ENCODE assay signal across 23 cellular contexts in the genomic region with DNA sequence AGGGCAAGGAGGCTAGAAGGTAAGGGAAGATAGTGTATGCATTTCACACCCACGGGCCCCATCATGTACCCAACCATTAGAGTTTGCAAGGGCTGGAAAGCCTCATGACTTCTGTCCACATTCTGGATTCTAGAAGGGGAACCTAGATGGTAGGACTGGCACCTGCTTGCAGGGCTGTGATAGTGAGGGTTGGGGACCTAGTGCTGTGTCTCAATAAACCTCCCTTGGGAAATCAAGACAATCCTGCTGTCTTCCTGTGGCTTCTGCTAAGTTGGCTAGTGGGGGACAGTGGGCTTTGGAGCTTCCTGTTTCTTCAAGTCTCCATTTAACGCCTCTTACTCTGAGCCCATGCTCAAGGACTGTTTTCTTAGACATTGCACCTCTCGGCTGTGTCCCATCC. TPM values are rescaled to one million over a fixed set of nuclear protein-coding genes. Genes with fewer than 3 reads are reported as not detected.
DNase-seq lines count a peak whose midpoint lies in the region; ATAC-seq and TF ChIP-seq lines count a peak whose summit lies in the region.
"Had no signal": no experiment of that assay in that cellular context is flagged by ENCODE, and none has a peak within 500 bp of the region (broad histone marks: within the 10 kb centered on the region; RNA-seq: fewer than 3 reads in every experiment).

No MANE protein-coding gene starts in this region.

- peak overlapping the region in 6 of 10 experiments; percentile 0 to 50 (median 22); a peak in 6 of 20 replicates for H3K4me3 ChIP-seq in BLaER1 treated with 17β-estradiol and CSF1 and Interleukin-3, amounts not matched to agents 10 nM and 100 nM
- H3K4me3 ChIP-seq in gastrocnemius medialis = no peak overlapping the region
- H3K4me3 ChIP-seq in WERI-Rb-1 (ENCODE audit: low read depth, low read length) = no peak overlapping the region
- H3K4me3 ChIP-seq: GM12878, mucosa of descending colon, SJSA1 had no signal

- H3K9me3 Mint-ChIP-seq in endothelial cell (ENCODE audit: unreplicated experiment) = no peaks in the 10 kb centered on the region
- no peaks in the 10 kb centered on the region for H3K9me3 Mint-ChIP-seq in activated CD8-positive, alpha-beta T cell treated with anti-CD3 and anti-CD28 coated beads, Interleukin-2, amount 10 ng/mL, durations not matched to agents 7 days and 5 days (ENCODE audit: insufficient read depth)
- H3K9me3 Mint-ChIP-seq: activated CD8-positive, alpha-beta T cell treated with anti-CD3 and anti-CD28 coated beads for 36 hours; activated T-cell treated with anti-CD3 and anti-CD28 coated beads, Interleukin-2, amount 50 U/mL, for 24 hours; CD8-positive, alpha-beta T cell; neural crest cell; T-helper 2 cell treated with Interferon-gamma antibody and Interleukin-4, amounts not matched to agents 5 μg/mL and 100 μg/mL, for 36 hours had no signal

- H3K4me1 Mint-ChIP-seq in endothelial cell (ENCODE audit: unreplicated experiment) = peaks cover 58% of the 10 kb centered on the region
- H3K4me1 Mint-ChIP-seq in activated CD8-positive, alpha-beta T cell treated with anti-CD3 and anti-CD28 coated beads, Interleukin-2, amount 10 ng/mL, durations not matched to agents 7 days and 5 days (ENCODE audit: low read depth) = no peaks in the 10 kb centered on the region

- no peak for TF ChIP-seq POLR2A in gastrocnemius medialis (IDR thresholded peaks at IDR 0.05)

- TF ChIP-seq CTCF in endothelial cell (IDR thresholded peaks at IDR 0.05; ENCODE audit: unreplicated experiment) (no peak), gastrocnemius medialis (IDR thresholded peaks at IDR 0.05 in 4 of 5, conservative IDR thresholded peaks at IDR 0.05 in 1 of 5) (no peak), WERI-Rb-1 (IDR thresholded peaks at IDR 0.05; ENCODE audit: low read depth, low read length) (no peak)

- peak; percentile 72 for DNase-seq in MV-4-11 (lab: John Stamatoyannopoulos, UW)
- no peak for DNase-seq in endothelial cell (ENCODE audit: low spot score)
- DNase-seq in gastrocnemius medialis = no peak
- DNase-seq in T-helper 1 cell = no peak
- DNase-seq in WERI-Rb-1 = no peak
- DNase-seq in activated CD8-positive, alpha-beta T cell treated with anti-CD3 and anti-CD28 coated beads, Interleukin-2, amount 10 ng/mL, durations not matched to agents 7 days and 5 days = no peak
- DNase-seq: activated CD8-positive, alpha-beta T cell treated with anti-CD3 and anti-CD28 coated beads for 36 hours; activated naive CD4-positive, alpha-beta T cell treated with Interleukin-2 at 50 U/mL for 16 hours; activated T-cell treated with anti-CD3 and anti-CD28 coated beads, Interleukin-2, amount 50 U/mL, for 24 hours; CD8-positive, alpha-beta T cell; IMR-90; left colon; NCI-H1694 treated with DMSO at 0.1 percent for 48 hours; NCI-H748 treated with DMSO at 0.1 percent for 48 hours; stimulated activated CD4-positive, alpha-beta T cell treated with anti-CD3 and anti-CD28 coated beads, Interleukin-12 subunit alpha, Interleukin-12 subunit beta, amount 100 ng/mL, for 4 hours had no signal

- H3K9me3 ChIP-seq in BLaER1 treated with 17β-estradiol and CSF1 and Interleukin-3, amounts not matched to agents 10 nM and 100 nM (replicated peaks in 1 of 11) = no peaks in the 10 kb centered on the region
- H3K9me3 ChIP-seq in gastrocnemius medialis = no peaks in the 10 kb centered on the region
- H3K9me3 ChIP-seq in WERI-Rb-1 (ENCODE audit: severe bottlenecking) = no peaks in the 10 kb centered on the region
- H3K9me3 ChIP-seq: mucosa of descending colon, SJSA1 had no signal

- peak overlapping the region; percentile 72 for H3K27ac Mint-ChIP-seq in endothelial cell (ENCODE audit: unreplicated experiment)
- H3K27ac Mint-ChIP-seq in activated CD8-positive, alpha-beta T cell treated with anti-CD3 and anti-CD28 coated beads, Interleukin-2, amount 10 ng/mL, durations not matched to agents 7 days and 5 days = no peak overlapping the region
- H3K27ac Mint-ChIP-seq: activated CD8-positive, alpha-beta T cell treated with anti-CD3 and anti-CD28 coated beads for 36 hours; activated T-cell treated with anti-CD3 and anti-CD28 coated beads, Interleukin-2, amount 50 U/mL, for 24 hours; CD8-positive, alpha-beta T cell; T-helper 2 cell treated with Interferon-gamma antibody and Interleukin-4, amounts not matched to agents 5 μg/mL and 100 μg/mL, for 36 hours had no signal

- no peaks in the 10 kb centered on the region for H4K20me1 ChIP-seq in BLaER1 treated with 17β-estradiol and CSF1 and Interleukin-3, amounts not matched to agents 10 nM and 100 nM

- intact Hi-C loops in gastrocnemius medialis (cut with DNase I; ENCODE audit: low total_unique reads) = no loop called here

- in situ Hi-C loops in gastrocnemius medialis (cut with MboI; ENCODE audit: low sequenced_read_pairs in 4 of 4) = loop anchor here in 2 of 4 donors (10.0 kb wide), 1 partner anchor 58 kb away; no protein-coding TSS in a partner anchor

- ATAC-seq in gastrocnemius medialis (no peak), HG03175 (IDR thresholded peaks at IDR 0.05; ENCODE audit: unreplicated experiment) (no peak)
- no peak for ATAC-seq in activated CD8-positive, alpha-beta T cell treated with anti-CD3 and anti-CD28 coated beads, Interleukin-2, amount 10 ng/mL, durations not matched to agents 7 days and 5 days
- ATAC-seq: activated CD8-positive, alpha-beta T cell treated with anti-CD3 and anti-CD28 coated beads for 36 hours; CD8-positive, alpha-beta T cell; esophagus mucosa; GM12878; left colon; mucosa of descending colon had no signal

- H3K9ac ChIP-seq in BLaER1 treated with 17β-estradiol and CSF1 and Interleukin-3, amounts not matched to agents 10 nM and 100 nM = peak overlapping the region in 8 of 11 experiments; percentile 54 to 77 (median 70); a peak in 15 of 22 replicates

- POLR2A ChIA-PET in activated CD8-positive, alpha-beta T cell treated with anti-CD3 and anti-CD28 coated beads, Interleukin-2, amount 10 ng/mL, durations not matched to agents 7 days and 5 days (lab: Charles Lee) = no interaction called here

- peak overlapping the region; percentile 62 to 98 (median 89) for H3K4me2 ChIP-seq in BLaER1 treated with 17β-estradiol and CSF1 and Interleukin-3, amounts not matched to agents 10 nM and 100 nM

- H3K27me3 Mint-ChIP-seq in endothelial cell (ENCODE audit: unreplicated experiment) = peaks cover 8% of the 10 kb centered on the region
- H3K27me3 Mint-ChIP-seq in activated CD8-positive, alpha-beta T cell treated with anti-CD3 and anti-CD28 coated beads, Interleukin-2, amount 10 ng/mL, durations not matched to agents 7 days and 5 days (ENCODE audit: low read depth) = no peaks in the 10 kb centered on the region
- H3K27me3 Mint-ChIP-seq: activated CD8-positive, alpha-beta T cell treated with anti-CD3 and anti-CD28 coated beads for 36 hours; activated T-cell treated with anti-CD3 and anti-CD28 coated beads, Interleukin-2, amount 50 U/mL, for 24 hours had no signal

- no peak overlapping the region for H3K4me3 Mint-ChIP-seq in endothelial cell (ENCODE audit: unreplicated experiment)
- no peak overlapping the region for H3K4me3 Mint-ChIP-seq in activated CD8-positive, alpha-beta T cell treated with anti-CD3 and anti-CD28 coated beads, Interleukin-2, amount 10 ng/mL, durations not matched to agents 7 days and 5 days
- H3K4me3 Mint-ChIP-seq: activated CD8-positive, alpha-beta T cell treated with anti-CD3 and anti-CD28 coated beads for 36 hours; activated T-cell treated with anti-CD3 and anti-CD28 coated beads, Interleukin-2, amount 50 U/mL, for 24 hours; CD8-positive, alpha-beta T cell; neural crest cell; T-helper 2 cell treated with Interferon-gamma antibody and Interleukin-4, amounts not matched to agents 5 μg/mL and 100 μg/mL, for 36 hours had no signal

- CTCF ChIA-PET in activated CD8-positive, alpha-beta T cell treated with anti-CD3 and anti-CD28 coated beads, Interleukin-2, amount 10 ng/mL, durations not matched to agents 7 days and 5 days (lab: Charles Lee) = no interaction called here

- H3K36me3 Mint-ChIP-seq in endothelial cell (ENCODE audit: low read depth, unreplicated experiment) = no peaks in the 10 kb centered on the region
- no peaks in the 10 kb centered on the region for H3K36me3 Mint-ChIP-seq in activated CD8-positive, alpha-beta T cell treated with anti-CD3 and anti-CD28 coated beads, Interleukin-2, amount 10 ng/mL, durations not matched to agents 7 days and 5 days (ENCODE audit: low read depth)
- H3K36me3 Mint-ChIP-seq: CD8-positive, alpha-beta T cell had no signal

- peaks cover 48 to 99% (median 98%) of the 10 kb centered on the region in 10 experiments for H3K4me1 ChIP-seq in BLaER1 treated with 17β-estradiol and CSF1 and Interleukin-3, amounts not matched to agents 10 nM and 100 nM
- peaks cover 52 to 62% of the 10 kb centered on the region in 2 donors for H3K4me1 ChIP-seq in gastrocnemius medialis

- H3K27me3 ChIP-seq in BLaER1 treated with 17β-estradiol and CSF1 and Interleukin-3, amounts not matched to agents 10 nM and 100 nM = 0 out of 22 replicates have a peak, but pooled peaks cover 0 to 4% (median 0%) of the 10 kb centered on the region in 11 experiments
- H3K27me3 ChIP-seq in gastrocnemius medialis (no peaks in the 10 kb centered on the region), WERI-Rb-1 (ENCODE audit: insufficient read depth, low read depth, severe bottlenecking) (no peaks in the 10 kb centered on the region)
- H3K27me3 ChIP-seq: SJSA1 had no signal

- no peaks in the 10 kb centered on the region for H3K36me3 ChIP-seq in BLaER1 treated with 17β-estradiol and CSF1 and Interleukin-3, amounts not matched to agents 10 nM and 100 nM
- H3K36me3 ChIP-seq in gastrocnemius medialis = no peaks in the 10 kb centered on the region
- H3K36me3 ChIP-seq in WERI-Rb-1 = no peaks in the 10 kb centered on the region
- H3K36me3 ChIP-seq: SJSA1 had no signal

- peak overlapping the region in 10 of 11 experiments; percentile 8 to 90 (median 82); a peak in 19 of 22 replicates for H3K27ac ChIP-seq in BLaER1 treated with 17β-estradiol and CSF1 and Interleukin-3, amounts not matched to agents 10 nM and 100 nM
- peak overlapping the region; percentile 26 to 98 (median 55) for H3K27ac ChIP-seq in gastrocnemius medialis
- no peak overlapping the region for H3K27ac ChIP-seq in WERI-Rb-1
- H3K27ac ChIP-seq: SJSA1 had no signal

RNA-seq across cellular contexts. Expression of a gene that starts 43.6 kb away (rescaled TPM):
- total RNA-seq in endothelial cell (ENCODE audit: unreplicated experiment) (94.3 TPM), gastrocnemius medialis (100 to 1,000 TPM; 419 to 569 (median 539) TPM)
- under 1 TPM in 1 of 2 experiments, not detected in 1; 0.10 TPM for total RNA-seq in activated CD8-positive, alpha-beta T cell treated with anti-CD3 and anti-CD28 coated beads, Interleukin-2, amount 10 ng/mL, durations not matched to agents 7 days and 5 days

Comparison
In these comparisons a context has a peak if more than half of its experiments do, and no peak if none do; other contexts are left out.
1. H3K4me3 ChIP-seq: peak in BLaER1 treated with 17β-estradiol and CSF1 and Interleukin-3, amounts not matched to agents 10 nM and 100 nM (6 of 10); none in gastrocnemius medialis (0 of 4) and WERI-Rb-1 (single experiment).
2. RNA of a gene that starts 43.6 kb away (total RNA-seq): 419 to 569 TPM in gastrocnemius medialis and 94.3 TPM in endothelial cell (single experiment); 0.10 TPM in activated CD8-positive, alpha-beta T cell treated with anti-CD3 and anti-CD28 coated beads, Interleukin-2, amount 10 ng/mL, durations not matched to agents 7 days and 5 days; every median in the first group is over 10 times any median in the second.